Comparison of ENCODE assay signal across 14 cellular contexts in genomic region chr17:72386619-72387237, GRCh38.
A peak's percentile ranks its signal among the peaks of the same experiment; 100 is the strongest.
DNase-seq lines count a peak whose midpoint lies in the region; FAIRE-seq lines count a peak whose summit lies in the region.
"Had no signal": no experiment of that assay in that cellular context is flagged by ENCODE, and none has a peak within 500 bp of the region (broad histone marks: within the 10 kb centered on the region; RNA-seq: fewer than 3 reads in every experiment).

No MANE protein-coding gene starts in this region.

- peak overlapping the region; percentile 16; the same call in 1 of the 2 replicates for H3K27ac ChIP-seq in SJSA1
- H3K27ac ChIP-seq in neuronal stem cell (replicated peaks; ENCODE audit: low read length): no peak overlapping the region
- H3K27ac ChIP-seq in small intestine (ENCODE audit: low read depth in 1 of 2, low read length in 1 of 2): no peak overlapping the region
- H3K27ac ChIP-seq: adrenal gland, pancreas had no signal

- H3K9me3 ChIP-seq in SJSA1 (replicated peaks) (no peaks in the 10 kb centered on the region), neuronal stem cell (replicated peaks in 1 of 2; ENCODE audit: control insufficient read depth in 2 of 2, insufficient read depth in 1 of 2, low read depth in 1 of 2, low read length in 2 of 2) (no peaks in the 10 kb centered on the region), small intestine (ENCODE audit: control insufficient read depth, low read depth) (no peaks in the 10 kb centered on the region)
- H3K9me3 ChIP-seq: adrenal gland, pancreas had no signal

- no peak overlapping the region for H3K14ac ChIP-seq in neuronal stem cell (ENCODE audit: low read length)

- no peak overlapping the region for H2AK5ac ChIP-seq in neuronal stem cell (ENCODE audit: low read depth, low read length)

- WGBS in neuronal stem cell (ENCODE audit: extremely low coverage in 2 of 2, insufficient read length in 2 of 2, insufficient replicate concordance in 1 of 2), 2 donors: no CpG with 5 or more reads among the region's 5 CpGs
- WGBS in small intestine, 3 donors: 73 to 79% (median 76%) methylated on average over 5 of the region's 5 CpGs

- no peak overlapping the region for H3K9ac ChIP-seq in neuronal stem cell (ENCODE audit: low read depth, low read length, poor library complexity)

- H3K23ac ChIP-seq in neuronal stem cell (ENCODE audit: low read depth, low read length, poor library complexity): no peak overlapping the region

- no peaks in the 10 kb centered on the region for H3K79me1 ChIP-seq in neuronal stem cell (ENCODE audit: low read depth, low read length)

- H3K18ac ChIP-seq in neuronal stem cell (ENCODE audit: low read length): peak overlapping the region; percentile 63

- H3K36me3 ChIP-seq in SJSA1 (no peaks in the 10 kb centered on the region), neuronal stem cell (replicated peaks in 1 of 2; ENCODE audit: control insufficient read depth in 2 of 2, insufficient read depth in 2 of 2, low read length in 2 of 2) (no peaks in the 10 kb centered on the region), small intestine (ENCODE audit: control insufficient read depth in 2 of 2, insufficient read depth in 2 of 2, low read length in 2 of 2) (no peaks in the 10 kb centered on the region)
- H3K36me3 ChIP-seq: adrenal gland, pancreas had no signal

- no peak overlapping the region for H4K8ac ChIP-seq in neuronal stem cell (ENCODE audit: low read depth, low read length)

- no peak overlapping the region for H3K4me3 ChIP-seq in SJSA1
- no peak overlapping the region for H3K4me3 ChIP-seq in neuronal stem cell (ENCODE audit: low read length in 2 of 2)
- no peak overlapping the region for H3K4me3 ChIP-seq in small intestine (ENCODE audit: low read depth in 1 of 2, low read length in 2 of 2)
- H3K4me3 ChIP-seq: adrenal gland, pancreas had no signal

- H2AFZ ChIP-seq in neuronal stem cell (ENCODE audit: low read length): no peak overlapping the region

- no peak overlapping the region for H4K91ac ChIP-seq in neuronal stem cell (ENCODE audit: low read depth, low read length, poor library complexity)

- H2BK12ac ChIP-seq in neuronal stem cell (ENCODE audit: low read length): no peak overlapping the region

- no peak overlapping the region for H3K4me2 ChIP-seq in neuronal stem cell (ENCODE audit: insufficient read depth, low read length, poor library complexity, severe bottlenecking)

- H3K27me3 ChIP-seq in SJSA1 (replicated peaks): no peaks in the 10 kb centered on the region
- H3K27me3 ChIP-seq in neuronal stem cell (ENCODE audit: control insufficient read depth in 3 of 3, insufficient read depth in 3 of 3, low read depth in 1 of 3, low read length in 3 of 3): no peaks in the 10 kb centered on the region
- no peaks in the 10 kb centered on the region for H3K27me3 ChIP-seq in small intestine (ENCODE audit: control insufficient read depth in 2 of 2, insufficient read depth in 2 of 2, low read length in 2 of 2)
- H3K27me3 ChIP-seq: adrenal gland, pancreas had no signal

- no peak overlapping the region for H2BK120ac ChIP-seq in neuronal stem cell (ENCODE audit: low read depth, low read length)

- no peak for FAIRE-seq in small intestine (lab: Jason Lieb, UNC)
- FAIRE-seq: pancreas had no signal

- H3K4me1 ChIP-seq in SJSA1 (replicated peaks): peaks cover 84% of the 10 kb centered on the region
- H3K4me1 ChIP-seq in neuronal stem cell (ENCODE audit: control insufficient read depth in 2 of 2, insufficient read depth in 1 of 2, low read depth in 1 of 2, low read length in 2 of 2): peaks cover 0 to 16% of the 10 kb centered on the region in 2 donors
- H3K4me1 ChIP-seq in small intestine (ENCODE audit: control insufficient read depth in 2 of 2, insufficient read depth in 1 of 2, low read depth in 1 of 2, low read length in 1 of 2): no peaks in the 10 kb centered on the region
- H3K4me1 ChIP-seq: adrenal gland, pancreas had no signal

- DNase-seq in DMS79 treated with DMSO at 0.1 percent for 48 hours (lab: John Stamatoyannopoulos, UW): peak; percentile 43
- peak; percentile 80 for DNase-seq in NCI-H1105 treated with DMSO at 0.1 percent for 48 hours (lab: John Stamatoyannopoulos, UW)
- peak; percentile 91 to 97 for DNase-seq in SJSA1 (ENCODE audit: low read depth in 1 of 2, low spot score in 2 of 2)
- no peak for DNase-seq in neuronal stem cell (ENCODE audit: low spot score)
- no peak for DNase-seq in small intestine
- no peak for DNase-seq in GM19240 (ENCODE audit: insufficient read length, low spot score)
- no peak for DNase-seq in kidney tubule cell (ENCODE audit: low spot score)
- DNase-seq in retina: no peak
- DNase-seq: adrenal gland; KBM-7; left ventricle myocardium superior; pancreas; stimulated activated CD4-positive, alpha-beta T cell treated with anti-CD3 and anti-CD28 coated beads, Interleukin-2, amount 100 ng/mL, for 48 hours; stimulated activated naive CD8-positive, alpha-beta T cell treated with anti-CD3 and anti-CD28 coated beads, Interleukin-15, amount 100 ng/mL, for 72 hours had no signal

- H3K4ac ChIP-seq in neuronal stem cell (ENCODE audit: low read length): no peak overlapping the region

- no peak overlapping the region for H2BK5ac ChIP-seq in neuronal stem cell (ENCODE audit: low read length)

- no peak overlapping the region for H2BK15ac ChIP-seq in neuronal stem cell (ENCODE audit: low read length)

Comparison
In these comparisons a context has a peak if more than half of its experiments do, and no peak if none do; other contexts are left out.
1. DNase-seq: peak in DMS79 treated with DMSO at 0.1 percent for 48 hours (single experiment), NCI-H1105 treated with DMSO at 0.1 percent for 48 hours (single experiment) and SJSA1 (2 of 2); none in neuronal stem cell (single experiment), small intestine (single experiment), GM19240 (single experiment), kidney tubule cell (single experiment) and retina (single experiment).